ENCODE assay signal across 26 cellular contexts in the genomic region with DNA sequence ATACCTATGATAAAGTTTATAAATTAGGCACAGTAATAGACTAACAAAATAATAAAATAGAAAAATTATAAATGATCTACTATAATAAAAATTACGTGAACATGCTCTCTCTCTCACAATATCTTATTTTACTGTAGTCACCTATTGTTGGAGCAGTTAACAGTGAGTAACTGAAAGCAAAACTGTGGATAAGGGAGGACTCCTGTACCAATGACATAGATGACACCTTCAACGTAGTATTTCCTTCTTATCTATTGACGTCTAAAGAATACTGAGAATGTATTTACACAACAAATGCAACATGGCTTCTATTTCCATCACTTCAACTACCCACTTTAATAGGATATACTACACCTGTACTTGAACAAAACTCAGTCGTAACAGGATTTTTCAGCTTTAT.
"Had no signal": no experiment of that assay in that cellular context is flagged by ENCODE, and none has a peak within 500 bp of the region (broad histone marks: within the 10 kb centered on the region; RNA-seq: fewer than 3 reads in every experiment).

No MANE protein-coding gene starts in this region.

- DNase-seq: activated B cell treated with CpG ODN at 0.5 μM for 24 hours; activated CD4-positive, alpha-beta T cell treated with anti-CD3 and anti-CD28 coated beads, Interleukin-2, amount 50 U/mL, for 1 hour; activated gamma-delta T cell; activated naive CD4-positive, alpha-beta T cell treated with anti-CD3 and anti-CD28 coated beads, Interleukin-2, amount 10 ng/mL, durations not matched to agents 7 days and 5 days; activated T-cell treated with anti-CD3 and anti-CD28 coated beads, Interleukin-2, amount 50 U/mL, for 1 hour; amygdala; caudate nucleus; foreskin keratinocyte; heart left ventricle; hypothalamus; immature natural killer cell; kidney; left colon; naive thymus-derived CD8-positive, alpha-beta T cell; right cardiac atrium; spleen; stimulated activated naive CD8-positive, alpha-beta T cell treated with anti-CD3 and anti-CD28 coated beads, Interleukin-15, Interleukin-2, amounts not matched to agents 100 U/mL and 50 U/mL, for 24 hours; T1000; testis; transverse colon; uterus had no signal

- H3K9me3 ChIP-seq: esophagus muscularis mucosa, heart left ventricle, spleen, testis, transverse colon, uterus had no signal

- H3K27ac ChIP-seq: foreskin keratinocyte, transverse colon had no signal

- H3K27ac Mint-ChIP-seq: activated B cell treated with CpG ODN at 0.5 μM for 24 hours; activated naive CD4-positive, alpha-beta T cell treated with anti-CD3 and anti-CD28 coated beads, Interleukin-2, amount 10 ng/mL, durations not matched to agents 7 days and 5 days; activated T-helper 1 cell treated with anti-CD3 and anti-CD28 coated beads, Interleukin-12 subunit alpha, Interleukin-12 subunit beta, Interleukin-2, Interleukin-4 antibody, amounts not matched to agents 30 ng/mL and 10 ng/mL and 1 ng/mL, durations not matched to agents 14 hours and 24 hours and 36 hours; immature natural killer cell; mesothelial cell of epicardium; naive thymus-derived CD8-positive, alpha-beta T cell; T-helper 1 cell treated with Interleukin-12 subunit alpha and Interleukin-12 subunit beta and Interleukin-4 antibody, amounts not matched to agents 30 μg/mL and 1 μg/mL, for 36 hours had no signal

- H3K4me3 ChIP-seq: esophagus muscularis mucosa, heart left ventricle, spleen, testis, transverse colon, uterus had no signal

- H3K4me1 Mint-ChIP-seq: activated B cell treated with CpG ODN at 0.5 μM for 24 hours; activated naive CD4-positive, alpha-beta T cell treated with anti-CD3 and anti-CD28 coated beads, Interleukin-2, amount 10 ng/mL, durations not matched to agents 7 days and 5 days; immature natural killer cell; naive thymus-derived CD8-positive, alpha-beta T cell had no signal

- H3K27me3 Mint-ChIP-seq: activated B cell treated with CpG ODN at 0.5 μM for 24 hours; activated naive CD4-positive, alpha-beta T cell treated with anti-CD3 and anti-CD28 coated beads, Interleukin-2, amount 10 ng/mL, durations not matched to agents 7 days and 5 days; dendritic cell treated with granulocyte-macrophage colony-stimulating factor and Interleukin-4, amounts not matched to agents 40 ng/mL and 50 ng/mL, for 4 days; naive thymus-derived CD8-positive, alpha-beta T cell had no signal

- H3K4me3 Mint-ChIP-seq: activated B cell treated with CpG ODN at 0.5 μM for 24 hours; activated naive CD4-positive, alpha-beta T cell treated with anti-CD3 and anti-CD28 coated beads, Interleukin-2, amount 10 ng/mL, durations not matched to agents 7 days and 5 days; activated T-helper 1 cell treated with anti-CD3 and anti-CD28 coated beads, Interleukin-12 subunit alpha, Interleukin-12 subunit beta, Interleukin-2, Interleukin-4 antibody, amounts not matched to agents 30 ng/mL and 10 ng/mL and 1 ng/mL, durations not matched to agents 14 hours and 24 hours and 36 hours; dendritic cell treated with granulocyte-macrophage colony-stimulating factor and Interleukin-4, amounts not matched to agents 40 ng/mL and 50 ng/mL, for 4 days; immature natural killer cell; mesothelial cell of epicardium; naive thymus-derived CD8-positive, alpha-beta T cell; T-helper 1 cell treated with Interleukin-12 subunit alpha and Interleukin-12 subunit beta and Interleukin-4 antibody, amounts not matched to agents 30 μg/mL and 1 μg/mL, for 36 hours had no signal

- H3K9me3 Mint-ChIP-seq: activated B cell treated with CpG ODN at 0.5 μM for 24 hours; activated naive CD4-positive, alpha-beta T cell treated with anti-CD3 and anti-CD28 coated beads, Interleukin-2, amount 10 ng/mL, durations not matched to agents 7 days and 5 days; activated T-helper 1 cell treated with anti-CD3 and anti-CD28 coated beads, Interleukin-12 subunit alpha, Interleukin-12 subunit beta, Interleukin-2, Interleukin-4 antibody, amounts not matched to agents 30 ng/mL and 10 ng/mL and 1 ng/mL, durations not matched to agents 14 hours and 24 hours and 36 hours; dendritic cell treated with granulocyte-macrophage colony-stimulating factor and Interleukin-4, amounts not matched to agents 40 ng/mL and 50 ng/mL, for 4 days; immature natural killer cell; mesothelial cell of epicardium; naive thymus-derived CD8-positive, alpha-beta T cell; T-helper 1 cell treated with Interleukin-12 subunit alpha and Interleukin-12 subunit beta and Interleukin-4 antibody, amounts not matched to agents 30 μg/mL and 1 μg/mL, for 36 hours had no signal

- H3K4me1 ChIP-seq: foreskin keratinocyte, uterus had no signal

- FAIRE-seq: kidney had no signal

- ATAC-seq: foreskin keratinocyte; left colon; naive thymus-derived CD8-positive, alpha-beta T cell; right cardiac atrium; stimulated activated naive CD8-positive, alpha-beta T cell treated with anti-CD3 and anti-CD28 coated beads, Interleukin-15, Interleukin-2, amounts not matched to agents 100 U/mL and 50 U/mL, for 24 hours had no signal

- H3K27me3 ChIP-seq: esophagus muscularis mucosa, foreskin keratinocyte, heart left ventricle, spleen, testis, transverse colon, uterus had no signal

- H3K36me3 ChIP-seq: uterus had no signal
